Comparison of ENCODE assay signal across 8 cellular contexts in genomic region chr17:39863918-39864746, GRCh38. TPM values are rescaled to one million over a fixed set of nuclear protein-coding genes. Genes with fewer than 3 reads are reported as not detected.
DNase-seq lines count a peak whose midpoint lies in the region; ATAC-seq and TF ChIP-seq lines count a peak whose summit lies in the region.

TSS of gene IKZF3 (minus strand) at chr17:39864312. CDS start at chr17:39864126, 186 bp downstream.

- TF ChIP-seq CTCF in 22Rv1 (IDR thresholded peaks at IDR 0.05): peak; percentile 58

- H3K36me3 Mint-ChIP-seq in activated naive CD8-positive, alpha-beta T cell treated with anti-CD3 and anti-CD28 coated beads for 36 hours: peaks cover 20% of the 10 kb centered on the region

- TF ChIP-seq POLR2A in GM15510 (IDR thresholded peaks at IDR 0.05; ENCODE audit: borderline replicate concordance, extremely low read depth, insufficient read length): peak; percentile 70

- peak within 1 kb of the TSS; percentile 96 for H3K27ac Mint-ChIP-seq in activated naive CD8-positive, alpha-beta T cell treated with anti-CD3 and anti-CD28 coated beads for 36 hours

- no peak for ATAC-seq in GM19395 (IDR thresholded peaks at IDR 0.05; ENCODE audit: unreplicated experiment)

- H3K27ac ChIP-seq in 22Rv1: peak within 1 kb of the TSS; percentile 23

- no peaks in the 10 kb centered on the region for H3K27me3 Mint-ChIP-seq in activated naive CD8-positive, alpha-beta T cell treated with anti-CD3 and anti-CD28 coated beads for 36 hours

- H3K9me3 Mint-ChIP-seq in activated naive CD8-positive, alpha-beta T cell treated with anti-CD3 and anti-CD28 coated beads for 36 hours: no peaks in the 10 kb centered on the region

- DNase-seq in HT-29 (ENCODE audit: low spot score): peak; percentile 78
- DNase-seq in T follicular helper cell (ENCODE audit: low read depth): peak; percentile 74
- peak; percentile 93 for DNase-seq in activated naive CD8-positive, alpha-beta T cell treated with anti-CD3 and anti-CD28 coated beads for 36 hours
- peak; percentile 93 for DNase-seq in iPS-NIHi7 (ENCODE audit: extremely low spot score)
- peak; percentile 68 for DNase-seq in stimulated activated CD4-positive, alpha-beta T cell treated with anti-CD3 and anti-CD28 coated beads, Interleukin-2, amount 100 ng/mL, for 4 hours (ENCODE audit: low read depth)

- peaks cover 54% of the 10 kb centered on the region for H3K4me1 Mint-ChIP-seq in activated naive CD8-positive, alpha-beta T cell treated with anti-CD3 and anti-CD28 coated beads for 36 hours

- peak within 1 kb of the TSS; percentile 93 for H3K4me3 Mint-ChIP-seq in activated naive CD8-positive, alpha-beta T cell treated with anti-CD3 and anti-CD28 coated beads for 36 hours

RNA-seq across cellular contexts. Expression of gene IKZF3, which starts in this region (rescaled TPM):
- 0.26 and 0.56 TPM in 2 replicates for total RNA-seq in HT-29 (2014; rRNA removed; shearing (Covaris generic))
- total RNA-seq in activated naive CD8-positive, alpha-beta T cell treated with anti-CD3 and anti-CD28 coated beads for 36 hours: 10 to 100 TPM; 43.9 to 44.6 TPM

Comparison
In these comparisons a context has a peak if more than half of its experiments do, and no peak if none do; other contexts are left out.
1. RNA of gene IKZF3 (total RNA-seq): 43.9 to 44.6 TPM in activated naive CD8-positive, alpha-beta T cell treated with anti-CD3 and anti-CD28 coated beads for 36 hours; 0.26 to 0.56 TPM in HT-29; every median in the first group is over 10 times any median in the second.
2. Peak in DNase-seq in HT-29; RNA of the gene not detected or under 1 TPM.
3. Peak in every context shown above with its lines, with median percentiles within 50 percentile points of each other: DNase-seq.